Comparison of ENCODE assay signal across 31 cellular contexts in genomic region chr5:15384176-15384575, GRCh38.
"Had no signal": no experiment of that assay in that cellular context is flagged by ENCODE, and none has a peak within 500 bp of the region (broad histone marks: within the 10 kb centered on the region; RNA-seq: fewer than 3 reads in every experiment).

No MANE protein-coding gene starts in this region.

- H3K27ac Mint-ChIP-seq: activated B cell treated with CpG ODN at 0.5 μM for 24 hours; activated CD4-positive, alpha-beta memory T cell treated with anti-CD3 and anti-CD28 coated beads for 36 hours; activated naive CD8-positive, alpha-beta T cell treated with anti-CD3 and anti-CD28 coated beads, Interleukin-2, amount 10 ng/mL, durations not matched to agents 7 days and 5 days; activated T-cell treated with anti-CD3 and anti-CD28 coated beads, Interleukin-2, amount 50 U/mL, for 72 hours; activated T-helper 17 cell treated with anti-CD3 and anti-CD28 coated beads, Interleukin-2, amount 50 U/mL, for 72 hours had no signal

- H3K4me1 ChIP-seq: ascending aorta, Peyer's patch had no signal

- H3K36me3 Mint-ChIP-seq: activated CD4-positive, alpha-beta memory T cell treated with anti-CD3 and anti-CD28 coated beads for 36 hours; activated naive CD8-positive, alpha-beta T cell treated with anti-CD3 and anti-CD28 coated beads, Interleukin-2, amount 10 ng/mL, durations not matched to agents 7 days and 5 days had no signal

- H3K9ac ChIP-seq: KMS-11 had no signal

- H3K27me3 Mint-ChIP-seq: activated B cell treated with CpG ODN at 0.5 μM for 24 hours; activated CD4-positive, alpha-beta memory T cell treated with anti-CD3 and anti-CD28 coated beads for 36 hours; activated naive CD8-positive, alpha-beta T cell treated with anti-CD3 and anti-CD28 coated beads, Interleukin-2, amount 10 ng/mL, durations not matched to agents 7 days and 5 days; activated T-helper 17 cell treated with anti-CD3 and anti-CD28 coated beads, Interleukin-2, amount 50 U/mL, for 72 hours had no signal

- H3K36me3 ChIP-seq: ascending aorta, cardiac muscle cell, Peyer's patch had no signal

- H3K9me3 Mint-ChIP-seq: activated CD4-positive, alpha-beta memory T cell treated with anti-CD3 and anti-CD28 coated beads for 36 hours had no signal

- H3K4me1 Mint-ChIP-seq: activated B cell treated with CpG ODN at 0.5 μM for 24 hours; activated naive CD8-positive, alpha-beta T cell treated with anti-CD3 and anti-CD28 coated beads, Interleukin-2, amount 10 ng/mL, durations not matched to agents 7 days and 5 days; activated T-helper 17 cell treated with anti-CD3 and anti-CD28 coated beads, Interleukin-2, amount 50 U/mL, for 72 hours had no signal

- ATAC-seq: activated T-cell treated with anti-CD3 and anti-CD28 coated beads, Interleukin-2, amount 50 U/mL, for 72 hours; activated T-helper 17 cell treated with anti-CD3 and anti-CD28 coated beads, Interleukin-2, amount 50 U/mL, for 72 hours; PC-3; Right ventricle myocardium inferior had no signal

- H3K4me2 ChIP-seq: KMS-11 had no signal

- H3K9me3 ChIP-seq: ascending aorta, Peyer's patch had no signal

- H3K4me3 Mint-ChIP-seq: activated B cell treated with CpG ODN at 0.5 μM for 24 hours; activated CD4-positive, alpha-beta memory T cell treated with anti-CD3 and anti-CD28 coated beads for 36 hours; activated naive CD8-positive, alpha-beta T cell treated with anti-CD3 and anti-CD28 coated beads, Interleukin-2, amount 10 ng/mL, durations not matched to agents 7 days and 5 days; activated T-cell treated with anti-CD3 and anti-CD28 coated beads, Interleukin-2, amount 50 U/mL, for 72 hours; activated T-helper 17 cell treated with anti-CD3 and anti-CD28 coated beads, Interleukin-2, amount 50 U/mL, for 72 hours had no signal

- DNase-seq: activated B cell treated with CpG ODN at 0.5 μM for 24 hours; activated CD4-positive, alpha-beta memory T cell treated with anti-CD3 and anti-CD28 coated beads for 36 hours; activated CD4-positive, alpha-beta T cell treated with anti-CD3 and anti-CD28 coated beads for 4 hours; activated CD4-positive, alpha-beta T cell treated with anti-CD3 and anti-CD28 coated beads, Interleukin-2, amount 50 U/mL, for 1 hour; activated CD4-positive, CD25-positive, alpha-beta regulatory T cell treated with anti-CD3 and anti-CD28 coated beads, Interleukin-2, amount 50 U/mL, for 72 hours; activated effector memory CD4-positive, alpha-beta T cell treated with anti-CD3 and anti-CD28 coated beads, Interleukin-2, amount 50 U/mL, for 16 hours; activated naive CD4-positive, alpha-beta T cell; activated naive CD4-positive, alpha-beta T cell treated with anti-CD3 and anti-CD28 coated beads, Interleukin-2, amount 50 U/mL, for 16 hours; activated naive CD8-positive, alpha-beta T cell treated with anti-CD3 and anti-CD28 coated beads, Interleukin-2, amount 10 ng/mL, durations not matched to agents 7 days and 5 days; activated T-cell treated with anti-CD3 and anti-CD28 coated beads, Interleukin-2, amount 50 U/mL, for 1 hour; activated T-cell treated with anti-CD3 and anti-CD28 coated beads, Interleukin-2, amount 50 U/mL, for 72 hours; amygdala; MV-4-11; NCI-H1092; NCI-H1436 treated with DMSO at 0.1 percent for 48 hours; NCI-H2029; NCI-H345; NCI-H774; Peyer's patch; RPMI8226; SIG-M5; T-helper 1 cell; T-helper 2 cell; T-helper 9 cell had no signal

- H3K27me3 ChIP-seq: ascending aorta, cardiac muscle cell, Peyer's patch had no signal

- H3K4me3 ChIP-seq: ascending aorta, cardiac muscle cell, Peyer's patch had no signal

- H3K27ac ChIP-seq: ascending aorta, cardiac muscle cell, KMS-11, Peyer's patch, VCaP had no signal
